In the genomic region with DNA sequence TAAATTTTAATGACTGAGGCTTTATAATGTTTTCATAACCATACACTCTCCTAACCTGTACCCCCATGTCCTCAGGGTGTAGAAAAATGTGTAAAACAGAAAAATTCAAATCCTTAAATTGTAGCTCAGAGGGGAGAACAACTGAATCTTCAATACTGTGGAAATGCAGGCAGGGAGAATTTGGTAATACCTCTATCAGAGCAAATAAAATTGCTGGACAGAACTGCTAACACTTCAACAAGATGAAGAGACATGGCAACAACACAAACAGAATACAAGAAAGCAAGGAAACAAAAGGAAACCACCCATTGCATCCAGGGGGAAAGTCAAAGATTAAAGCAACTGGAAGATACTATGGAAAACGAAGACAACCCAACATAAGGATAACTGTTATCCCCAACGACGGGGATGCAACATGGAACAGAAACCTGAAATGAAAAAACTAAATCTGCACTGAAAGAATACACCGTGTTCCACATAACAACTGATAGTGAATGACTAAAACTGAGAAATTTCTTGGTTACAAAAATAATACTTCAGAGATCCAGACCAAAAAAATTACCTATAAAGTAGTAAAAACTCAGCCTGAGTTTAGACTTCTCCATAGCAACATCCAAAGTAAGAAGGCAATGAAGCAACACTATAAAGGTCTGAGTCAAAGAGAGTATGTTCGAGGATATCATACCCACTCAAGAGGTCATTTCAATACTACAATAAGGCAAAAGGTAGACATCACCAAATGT, we compare ENCODE assay signal across 15 cellular contexts. TPM values are rescaled to one million over a fixed set of nuclear protein-coding genes. Genes with fewer than 3 reads are reported as not detected.
DNase-seq lines count a peak whose midpoint lies in the region; ATAC-seq, FAIRE-seq and TF ChIP-seq lines count a peak whose summit lies in the region.
"Had no signal": no experiment of that assay in that cellular context is flagged by ENCODE, and none has a peak within 500 bp of the region (broad histone marks: within the 10 kb centered on the region; RNA-seq: fewer than 3 reads in every experiment).

No MANE protein-coding gene starts in this region.

- intact Hi-C loops in right lobe of liver (cut with DNase I) = no loop called here
- intact Hi-C loops in HepG2 (cut with micrococcal nuclease; ENCODE audit: unreplicated experiment) = no loop called here

- no peak overlapping the region for H3K9ac ChIP-seq in HepG2 (ENCODE audit: insufficient read depth, low read depth, low read length)

- no peaks in the 10 kb centered on the region for H4K20me1 ChIP-seq in HepG2 (ENCODE audit: insufficient read depth, low read length)

- H2AFZ ChIP-seq in HepG2 (ENCODE audit: low read length) = no peak overlapping the region
- H2AFZ ChIP-seq: GM23338, PC-9 had no signal

- ATAC-seq in right lobe of liver = peak; percentile 15 to 51 (median 42)
- no peak for ATAC-seq in HepG2
- ATAC-seq in GM21825 (IDR thresholded peaks at IDR 0.05; ENCODE audit: unreplicated experiment) = peak; percentile 59
- ATAC-seq in HG03439 (IDR thresholded peaks at IDR 0.05; ENCODE audit: unreplicated experiment) = peak; percentile 68
- no peak for ATAC-seq in HG03039 (IDR thresholded peaks at IDR 0.05; ENCODE audit: unreplicated experiment)
- ATAC-seq: effector memory CD8-positive, alpha-beta T cell; GM23338 had no signal

- CTCF ChIA-PET in HepG2 (lab: Yijun Ruan, JAX; ENCODE audit: low intra/inter-chr PET ratio, low total read pairs) = no interaction called here

- no peak for TF ChIP-seq EP300 in HepG2 (IDR thresholded peaks at IDR 0.05; ENCODE audit: low read depth in 2 of 2, low read length in 2 of 2)
- TF ChIP-seq EP300 in HepG2 (CRISPR knock-in tag; IDR thresholded peaks at IDR 0.05; ENCODE audit: borderline replicate concordance) = no peak

- in situ Hi-C loops in HepG2 (cut with HindIII; ENCODE audit: extremely low pct_ligation_motif_present, low pct_unique_long_range_greater_than_20kb) = no loop called here

- H3K27ac ChIP-seq in right lobe of liver = no peak overlapping the region
- no peak overlapping the region for H3K27ac ChIP-seq in HepG2 (ENCODE audit: extremely low read length, insufficient read depth, low read length)
- H3K27ac ChIP-seq: PC-9 had no signal

- no peak for TF ChIP-seq CTCF in right lobe of liver (IDR thresholded peaks at IDR 0.05)
- no peak for TF ChIP-seq CTCF in HepG2 (CRISPR knock-in tag; IDR thresholded peaks at IDR 0.05)

- TF ChIP-seq POLR2A in right lobe of liver (IDR thresholded peaks at IDR 0.05) = no peak
- no peak for TF ChIP-seq POLR2A in HepG2 (IDR thresholded peaks at IDR 0.05; ENCODE audit: insufficient read depth in 1 of 2, low read depth in 2 of 2, low read length in 2 of 2)

- H3K4me3 ChIP-seq in right lobe of liver (no peak overlapping the region), HepG2 (replicated peaks in 1 of 3; ENCODE audit: insufficient read depth in 1 of 3, low read depth in 2 of 3, low read length in 3 of 3) (no peak overlapping the region)
- H3K4me3 ChIP-seq: GM23338, MG63, PC-9 had no signal

- no peaks in the 10 kb centered on the region for H3K27me3 ChIP-seq in right lobe of liver
- no peaks in the 10 kb centered on the region for H3K27me3 ChIP-seq in HepG2 (ENCODE audit: control insufficient read depth in 1 of 2, insufficient read depth in 2 of 2, low read length in 2 of 2)
- H3K27me3 ChIP-seq: MG63 had no signal

- peaks cover 23% of the 10 kb centered on the region for H3K79me2 ChIP-seq in HepG2 (ENCODE audit: insufficient read depth, low read length)

- no peaks in the 10 kb centered on the region for H3K36me3 ChIP-seq in right lobe of liver
- peaks cover 3 to 15% of the 10 kb centered on the region in 2 experiments; a peak in 2 of 5 replicates for H3K36me3 ChIP-seq in HepG2 (replicated peaks in 1 of 2; ENCODE audit: control insufficient read depth in 1 of 2, insufficient read depth in 2 of 2, low read length in 2 of 2)
- H3K36me3 ChIP-seq: MG63 had no signal

- no peak for TF ChIP-seq RAD21 in HepG2 (CRISPR knock-in tag; IDR thresholded peaks at IDR 0.05)

- H3K4me2 ChIP-seq in HepG2 (ENCODE audit: low read depth, low read length) = no peak overlapping the region
- H3K4me2 ChIP-seq: GM23338, PC-9 had no signal

- BruUV-seq in HepG2 (replicated peaks; lab: Mats Ljungman, UMichigan) = no TSS peak

- WGBS in right lobe of liver (ENCODE audit: insufficient coverage, low coverage, low lambda C conversion rate, missing lambda C conversion rate) = 69% methylated on average over 5 of the region's 5 CpGs
- 96% methylated on average over 5 of the region's 5 CpGs for WGBS in HepG2 (ENCODE audit: low lambda C conversion rate)

- H3K4me1 ChIP-seq in right lobe of liver (peaks cover 0 to 19% (median 6%) of the 10 kb centered on the region in 4 donors), HepG2 (ENCODE audit: insufficient read depth, low read length) (no peaks in the 10 kb centered on the region)

- H3K9me3 ChIP-seq in right lobe of liver (no peaks in the 10 kb centered on the region), HepG2 (ENCODE audit: low read length) (no peaks in the 10 kb centered on the region)
- H3K9me3 ChIP-seq: MG63 had no signal

- POLR2A ChIA-PET in HepG2 (lab: Yijun Ruan, JAX) = no interaction called here

- DNase-seq in right lobe of liver (no peak), HepG2 (ENCODE audit: low spot score) (no peak), NCI-H2196 (lab: John Stamatoyannopoulos, UW; ENCODE audit: unreplicated experiment) (no peak), hepatic stellate cell (ENCODE audit: low spot score) (no peak)
- no peak for DNase-seq in NK-92 treated with Interleukin-12 subunit alpha and Interleukin-12 subunit beta, amount 100 ng/mL, for 24 hours (lab: John Stamatoyannopoulos, UW)
- DNase-seq: effector memory CD8-positive, alpha-beta T cell; NCI-H2227 treated with DMSO at 0.1 percent for 48 hours; PC-9; stimulated activated CD4-positive, alpha-beta T cell treated with anti-CD3 and anti-CD28 coated beads, Interleukin-15, amount 100 ng/mL, for 24 hours had no signal

- no peak for FAIRE-seq in HepG2 (lab: Jason Lieb, UNC)
- FAIRE-seq: frontal cortex had no signal

TF ChIP-seq in HepG2, 621 proteins besides CTCF, POLR2A, EP300 and RAD21:
- no peak for TF ChIP-seq ZNF451 (CRISPR knock-in tag; IDR thresholded peaks at IDR 0.05)
- TF ChIP-seq JUND (CRISPR knock-in tag; IDR thresholded peaks at IDR 0.05) = no peak
- TF ChIP-seq ZNF33A (CRISPR knock-in tag; IDR thresholded peaks at IDR 0.05; ENCODE audit: borderline replicate concordance) = no peak
- TF ChIP-seq, protein P1, sequence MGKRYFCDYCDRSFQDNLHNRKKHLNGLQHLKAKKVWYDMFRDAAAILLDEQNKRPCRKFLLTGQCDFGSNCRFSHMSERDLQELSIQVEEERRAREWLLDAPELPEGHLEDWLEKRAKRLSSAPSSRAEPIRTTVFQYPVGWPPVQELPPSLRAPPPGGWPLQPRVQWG (CRISPR knock-in tag; IDR thresholded peaks at IDR 0.05; ENCODE audit: borderline replicate concordance, low read depth) = no peak
- TF ChIP-seq ATF7-NPFF (CRISPR knock-in tag; IDR thresholded peaks at IDR 0.05; ENCODE audit: low read depth) = no peak
- no peak for TF ChIP-seq ZNF776 (CRISPR knock-in tag; IDR thresholded peaks at IDR 0.05)
- TF ChIP-seq, protein P2, sequence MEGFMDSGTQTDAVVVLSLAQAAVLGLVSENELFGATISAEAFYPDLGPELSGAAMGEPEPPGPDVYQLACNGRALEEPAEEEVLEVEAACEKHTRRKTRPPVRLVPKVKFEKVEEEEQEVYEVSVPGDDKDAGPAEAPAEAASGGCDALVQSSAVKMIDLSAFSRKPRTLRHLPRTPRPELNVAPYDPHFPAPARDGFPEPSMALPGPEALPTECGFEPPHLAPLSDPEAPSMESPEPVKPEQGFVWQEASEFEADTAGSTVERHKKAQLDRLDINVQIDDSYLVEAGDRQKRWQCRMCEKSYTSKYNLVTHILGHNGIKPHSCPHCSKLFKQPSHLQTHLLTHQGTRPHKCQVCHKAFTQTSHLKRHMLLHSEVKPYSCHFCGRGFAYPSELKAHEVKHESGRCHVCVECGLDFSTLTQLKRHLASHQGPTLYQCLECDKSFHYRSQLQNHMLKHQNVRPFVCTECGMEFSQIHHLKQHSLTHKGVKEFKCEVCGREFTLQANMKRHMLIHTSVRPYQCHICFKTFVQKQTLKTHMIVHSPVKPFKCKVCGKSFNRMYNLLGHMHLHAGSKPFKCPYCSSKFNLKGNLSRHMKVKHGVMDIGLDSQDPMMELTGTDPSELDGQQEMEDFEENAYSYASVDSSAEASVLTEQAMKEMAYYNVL (CRISPR knock-in tag; IDR thresholded peaks at IDR 0.05; ENCODE audit: borderline replicate concordance) = no peak
- no peak for TF ChIP-seq GPN1 (CRISPR knock-in tag; IDR thresholded peaks at IDR 0.05; ENCODE audit: borderline replicate concordance)
- no peak for TF ChIP-seq ZNF446 (CRISPR knock-in tag; IDR thresholded peaks at IDR 0.05)

RNA-seq across cellular contexts. Expression of a gene that starts 48.5 kb away (rescaled TPM):
- total RNA-seq in right lobe of liver (10 to 100 TPM; 23.0 to 39.8 (median 27.2) TPM), HepG2 (2016; rRNA removed; fragmentation: Illumina TruSeq; extraction: Trizol) (36.0 and 47.0 TPM in 2 replicates)
- 4.5 and 4.6 TPM in 2 replicates for total RNA-seq in HepG2 (2016; cell fraction: cytosol; rRNA removed; fragmentation: Illumina TruSeq; extraction: Trizol; ENCODE audit: low read depth)
- 37.8 and 46.8 TPM in 2 replicates for total RNA-seq in HepG2 (2016; cell fraction: insoluble cytoplasmic fraction; rRNA removed; fragmentation: Illumina TruSeq; extraction: Trizol)
- 18.0 and 20.6 TPM in 2 replicates for total RNA-seq in HepG2 (2016; cell fraction: membrane; rRNA removed; fragmentation: Illumina TruSeq; extraction: Trizol)
- 59.2 and 72.7 TPM in 2 replicates for total RNA-seq in HepG2 (2016; cell fraction: nucleus; rRNA removed; fragmentation: Illumina TruSeq; extraction: Trizol)
- 40.3 and 50.4 TPM in 2 replicates for polyA plus RNA-seq in HepG2 (2011; rRNA removed)
- 21.2 and 36.3 TPM in 2 replicates for polyA plus RNA-seq in HepG2 (2011; cell fraction: cytosol; rRNA removed)
- polyA plus RNA-seq in HepG2 (2011; cell fraction: nucleus; rRNA removed) = 10.3 and 13.9 TPM in 2 replicates
- polyA plus RNA-seq in HepG2 (2012) = 27.7 and 29.5 TPM in 2 replicates
- polyA plus RNA-seq in HepG2 (2016; cell fraction: cytosol; fragmentation: Illumina TruSeq; extraction: Trizol; ENCODE audit: low read depth) = 2.4 and 2.8 TPM in 2 replicates
- polyA plus RNA-seq in HepG2 (2016; cell fraction: insoluble cytoplasmic fraction; fragmentation: Illumina TruSeq; extraction: Trizol; ENCODE audit: low read depth) = 37.0 and 37.7 TPM in 2 replicates
- 8.1 and 8.5 TPM in 2 replicates for polyA plus RNA-seq in HepG2 (2016; cell fraction: membrane; fragmentation: Illumina TruSeq; extraction: Trizol; ENCODE audit: low read depth)
- 89.7 and 91.1 TPM in 2 replicates for polyA plus RNA-seq in HepG2 (2016; cell fraction: nucleus; fragmentation: Illumina TruSeq; extraction: Trizol; ENCODE audit: insufficient read depth, low read depth)
- polyA minus RNA-seq in HepG2 (2011; rRNA and poly(A)+ RNA removed; ENCODE audit: low replicate concordance) = 77.4 and 153 TPM in 2 replicates
- 34.3 and 34.9 TPM in 2 replicates for polyA minus RNA-seq in HepG2 (2011; cell fraction: cytosol; rRNA and poly(A)+ RNA removed)
- 29.0 and 33.9 TPM in 2 replicates for polyA minus RNA-seq in HepG2 (2011; cell fraction: nucleus; rRNA and poly(A)+ RNA removed)

Comparison
In these comparisons a context has a peak if more than half of its experiments do, and no peak if none do; other contexts are left out.
1. ATAC-seq: peak in right lobe of liver (4 of 4), GM21825 (single experiment) and HG03439 (single experiment); none in HepG2 (single experiment) and HG03039 (single experiment).